Comparison of ENCODE assay signal across 11 cellular contexts in the genomic region with DNA sequence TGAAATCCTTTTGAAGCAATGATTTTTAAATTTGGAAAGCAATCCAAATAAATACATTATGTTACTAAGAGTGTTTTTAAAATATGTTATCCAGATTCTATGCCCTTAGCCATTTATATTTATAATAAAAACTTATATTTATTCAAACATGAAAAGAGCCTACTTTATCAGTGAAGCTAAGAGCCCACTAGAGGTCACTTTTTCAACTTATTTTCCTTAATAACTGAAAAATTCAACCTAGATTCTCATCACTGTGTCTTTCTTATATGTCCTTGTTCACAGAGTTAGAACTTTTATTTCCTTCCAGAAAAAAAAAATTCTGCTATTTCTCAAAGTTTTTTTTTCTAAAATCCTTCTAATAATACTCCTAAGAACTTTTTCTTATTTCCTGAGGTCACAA. TPM values are rescaled to one million over a fixed set of nuclear protein-coding genes. Genes with fewer than 3 reads are reported as not detected.
DNase-seq lines count a peak whose midpoint lies in the region; ATAC-seq and TF ChIP-seq lines count a peak whose summit lies in the region.
"Had no signal": no experiment of that assay in that cellular context is flagged by ENCODE, and none has a peak within 500 bp of the region (broad histone marks: within the 10 kb centered on the region; RNA-seq: fewer than 3 reads in every experiment).

No MANE protein-coding gene starts in this region.

- no peak overlapping the region for H3K9ac ChIP-seq in mammary epithelial cell (ENCODE audit: insufficient read depth, low read length)

- no peaks in the 10 kb centered on the region for H3K9me3 ChIP-seq in mammary epithelial cell (replicated peaks; ENCODE audit: insufficient read depth, low read length)
- H3K9me3 ChIP-seq in right atrium auricular region = no peaks in the 10 kb centered on the region
- H3K9me3 ChIP-seq: heart left ventricle had no signal

- H3K27me3 ChIP-seq in mammary epithelial cell (ENCODE audit: insufficient read depth, low read length) (no peaks in the 10 kb centered on the region), right atrium auricular region (no peaks in the 10 kb centered on the region)

- no peak overlapping the region for H3K27ac ChIP-seq in mammary epithelial cell (ENCODE audit: insufficient read depth, low read depth, low read length)
- no peak overlapping the region for H3K27ac ChIP-seq in right atrium auricular region
- H3K27ac ChIP-seq: heart left ventricle had no signal

- in situ Hi-C loops in mammary epithelial cell (cut with MboI; ENCODE audit: low sequenced_read_pairs in 2 of 2) = loop anchor here (5.0 to 25.0 kb wide), 3 partner anchors 101 to 1259 kb away; no protein-coding TSS in a partner anchor

- TF ChIP-seq CTCF in NB4 (IDR thresholded peaks at IDR 0.05; ENCODE audit: low read depth, low read length) = no peak
- peak; percentile 32 to 38 for TF ChIP-seq CTCF in mammary epithelial cell (conservative IDR thresholded peaks at IDR 0.05 in 1 of 2, IDR thresholded peaks at IDR 0.05 in 1 of 2; ENCODE audit: extremely low read depth in 1 of 2, insufficient read depth in 1 of 2, low read depth in 1 of 2, low read length in 2 of 2)
- TF ChIP-seq CTCF in nephron (IDR thresholded peaks at IDR 0.05; ENCODE audit: unreplicated experiment in 3 of 3) = peak; percentile 40 to 55 (median 45)
- peak in 1 of 2 donors; percentile 33 for TF ChIP-seq CTCF in right atrium auricular region (IDR thresholded peaks at IDR 0.05)

- H4K20me1 ChIP-seq in mammary epithelial cell (ENCODE audit: insufficient read depth, low read length) = no peaks in the 10 kb centered on the region

- H2AFZ ChIP-seq in mammary epithelial cell (ENCODE audit: low read depth, low read length) = no peak overlapping the region

- dilution Hi-C loops in mammary epithelial cell (cut with HindIII; ENCODE audit: low sequenced_read_pairs) = loop anchor here (25.0 kb wide), 1 partner anchor 116 kb away; a partner anchor contains a TSS

- H3K36me3 ChIP-seq in mammary epithelial cell (ENCODE audit: insufficient read depth, low read length) (no peaks in the 10 kb centered on the region), right atrium auricular region (no peaks in the 10 kb centered on the region)
- H3K36me3 ChIP-seq: heart left ventricle had no signal

- TF ChIP-seq POLR2A in NB4 (IDR thresholded peaks at IDR 0.05; ENCODE audit: extremely low read depth, insufficient read length) = no peak

- no peak overlapping the region for H3K4me2 ChIP-seq in mammary epithelial cell (ENCODE audit: insufficient read depth, low read depth, low read length)

- no peaks in the 10 kb centered on the region for H3K9me3 Mint-ChIP-seq in nephron

- intact Hi-C loops in mammary epithelial cell (cut with micrococcal nuclease) = loop anchor here (1.0 kb wide), 1 partner anchor 101 kb away; no protein-coding TSS in a partner anchor

- no peak overlapping the region for H3K4me3 Mint-ChIP-seq in nephron

- peaks cover 70% of the 10 kb centered on the region for H3K27me3 Mint-ChIP-seq in nephron (ENCODE audit: low read depth)

- DNase-seq in EH (ENCODE audit: low read depth) (peak; percentile 61), NB4 (ENCODE audit: low read depth) (peak; percentile 37), mammary epithelial cell (no peak), right atrium auricular region (ENCODE audit: low spot score) (no peak)
- DNase-seq in activated CD4-positive, CD25-positive, alpha-beta regulatory T cell treated with anti-CD3 and anti-CD28 coated beads, Interleukin-2, amount 50 U/mL, for 72 hours = no peak
- DNase-seq: activated naive CD4-positive, alpha-beta T cell treated with Interleukin-2 at 50 U/mL for 16 hours; heart left ventricle had no signal

- no peaks in the 10 kb centered on the region for H3K4me1 ChIP-seq in mammary epithelial cell (ENCODE audit: insufficient read depth, low read length)
- no peaks in the 10 kb centered on the region for H3K4me1 ChIP-seq in right atrium auricular region
- H3K4me1 ChIP-seq: heart left ventricle had no signal

- H3K4me3 ChIP-seq in NB4 (ENCODE audit: low read depth, low read length) = no peak overlapping the region
- H3K4me3 ChIP-seq in mammary epithelial cell (replicated peaks in 1 of 3; ENCODE audit: insufficient read depth in 1 of 3, low read depth in 2 of 3, low read length in 3 of 3) = no peak overlapping the region
- H3K4me3 ChIP-seq in right atrium auricular region = no peak overlapping the region
- H3K4me3 ChIP-seq: heart left ventricle had no signal

- BruUV-seq in mammary epithelial cell (replicated peaks; lab: Mats Ljungman, UMichigan) = no TSS peak

- ATAC-seq in GM21390 (IDR thresholded peaks at IDR 0.05; ENCODE audit: unreplicated experiment) (no peak), GM18870 (IDR thresholded peaks at IDR 0.05; ENCODE audit: unreplicated experiment) (no peak)
- ATAC-seq: heart left ventricle had no signal

- H3K4me1 Mint-ChIP-seq in nephron = peaks cover 5% of the 10 kb centered on the region

- no peaks in the 10 kb centered on the region for H3K79me2 ChIP-seq in mammary epithelial cell (ENCODE audit: insufficient read depth, low read length)

- CTCF ChIA-PET in mammary epithelial cell (lab: Charles Lee; ENCODE audit: low non-redundant PET) = interaction anchor here (0.7 kb wide), 1 partner anchor 94 kb away, joined by 5 read pairs; no protein-coding TSS in a partner anchor

- H3K36me3 Mint-ChIP-seq in nephron (ENCODE audit: low read depth) = no peaks in the 10 kb centered on the region

- H3K27ac Mint-ChIP-seq in nephron = no peak overlapping the region

RNA-seq across cellular contexts. Expression of a gene that starts 23.9 kb away (rescaled TPM):
- 1 to 10 TPM in 1 of 2 donors, under 1 TPM in 1; 0.33 to 8.0 TPM for total RNA-seq in mammary epithelial cell
- 3.8 TPM for polyA plus RNA-seq in mammary epithelial cell
- 31.5 TPM for polyA minus RNA-seq in mammary epithelial cell
- 1 to 10 TPM; 1.4 to 2.2 TPM for total RNA-seq in right atrium auricular region

RNA-seq across cellular contexts. Expression of a gene that starts 45.3 kb away (rescaled TPM):
- total RNA-seq in mammary epithelial cell = 1 to 10 TPM in 1 of 2 donors, under 1 TPM in 1; 0.17 to 2.9 TPM
- polyA plus RNA-seq in mammary epithelial cell = 3.9 TPM
- polyA minus RNA-seq in mammary epithelial cell = 19.9 TPM
- total RNA-seq in right atrium auricular region = under 1 TPM in 1 of 2 donors, not detected in 1; 0.07 TPM
- total RNA-seq: T-helper 2 cell treated with Interferon-gamma antibody and Interleukin-4, amounts not matched to agents 100 ng/mL and 5 ng/mL, for 36 hours had no signal

Comparison
In these comparisons a context has a peak if more than half of its experiments do, and no peak if none do; other contexts are left out.
1. DNase-seq: peak in EH (single experiment) and NB4 (single experiment); none in mammary epithelial cell (single experiment), activated CD4-positive, CD25-positive, alpha-beta regulatory T cell treated with anti-CD3 and anti-CD28 coated beads, Interleukin-2, amount 50 U/mL, for 72 hours (single experiment) and right atrium auricular region (single experiment).